8 cellular contexts compared by ENCODE assay signal in the genomic region with DNA sequence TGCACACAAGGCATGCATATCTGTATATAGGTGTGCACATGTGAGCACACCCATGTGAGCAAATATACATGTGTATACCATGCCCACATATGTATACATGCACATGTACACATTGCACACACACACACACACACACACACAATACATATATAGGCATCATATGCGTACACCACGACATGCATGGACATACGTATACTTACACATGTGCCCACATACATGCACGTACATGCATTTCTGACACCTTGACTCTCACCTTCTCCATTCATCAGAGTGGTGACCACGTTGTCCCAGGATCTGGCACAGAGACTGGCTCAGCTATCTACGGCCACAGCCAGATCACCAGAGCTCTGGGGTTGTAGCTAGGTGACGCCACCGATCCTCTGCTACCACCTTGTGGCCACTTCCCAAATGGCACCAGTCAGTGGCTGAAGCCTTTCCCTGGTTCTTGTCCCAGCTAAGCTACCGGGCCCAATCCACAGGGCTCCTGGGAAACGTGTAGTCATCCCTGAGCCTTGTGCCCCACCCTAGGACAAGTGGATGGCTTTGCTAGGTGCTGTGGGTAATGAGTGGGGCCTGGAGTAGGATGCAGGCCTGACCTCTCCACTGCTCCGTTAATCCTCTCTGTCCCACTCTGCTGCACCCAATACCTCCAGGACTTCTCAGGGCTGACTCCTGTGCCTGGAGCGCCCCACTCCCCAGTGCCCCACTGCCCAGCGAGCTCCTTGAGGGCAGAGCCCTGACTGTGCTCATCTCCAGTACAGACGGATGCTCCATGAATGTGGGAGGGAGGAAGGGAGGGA.
DNase-seq lines count a peak whose midpoint lies in the region; ATAC-seq and TF ChIP-seq lines count a peak whose summit lies in the region.

No MANE protein-coding gene starts in this region.

- POLR2A ChIA-PET in HEK293 (lab: Yijun Ruan, JAX), result interaction anchor here (1.9 to 2.1 kb wide), 2 partner anchors 66 to 383 kb away, joined by 5 to 11 read pairs; a partner anchor contains a TSS

- H3K9me3 ChIP-seq in HEK293 (ENCODE audit: control insufficient read depth, insufficient read depth, low read depth, low read length) (no peaks in the 10 kb centered on the region), heart right ventricle (no peaks in the 10 kb centered on the region)

- TF ChIP-seq CTCF in HEK293 (tag by site-specific recombination; IDR thresholded peaks at IDR 0.05), result peak; percentile 85
- TF ChIP-seq CTCF in heart right ventricle (IDR thresholded peaks at IDR 0.05), result peak; percentile 89 to 98 (median 95)

- DNase-seq in GM04503 (ENCODE audit: low read depth) (peak; percentile 27), NCI-H1417 (lab: John Stamatoyannopoulos, UW) (peak; percentile 70 to 87 (median 71)), SW 1271 (lab: John Stamatoyannopoulos, UW) (peak; percentile 51 to 81), heart right ventricle (peak; percentile 87 to 88), renal cortical epithelial cell (ENCODE audit: low read depth) (peak; percentile 70)
- DNase-seq in activated naive CD8-positive, alpha-beta T cell treated with anti-CD3 and anti-CD28 coated beads, Interleukin-2, amount 50 U/mL, for 24 hours, result peak; percentile 87

- H3K4me3 Mint-ChIP-seq in activated naive CD8-positive, alpha-beta T cell treated with anti-CD3 and anti-CD28 coated beads, Interleukin-2, amount 50 U/mL, for 24 hours, result no peak overlapping the region

- H3K36me3 ChIP-seq in HEK293 (ENCODE audit: control insufficient read depth in 2 of 2, insufficient read depth in 1 of 2, low read length in 2 of 2), result no peaks in the 10 kb centered on the region
- no peaks in the 10 kb centered on the region for H3K36me3 ChIP-seq in heart right ventricle

- H3K4me3 ChIP-seq in HEK293 (ENCODE audit: low read depth, low read length), result no peak overlapping the region
- no peak overlapping the region for H3K4me3 ChIP-seq in heart right ventricle

- CTCF ChIA-PET in HEK293 (lab: Yijun Ruan, JAX), result interaction anchor here (0.5 to 15.1 kb wide), 43 partner anchors 7 to 1994 kb away, joined by 3 to 831 read pairs (median 4); a partner anchor contains a TSS

- peaks cover 8% of the 10 kb centered on the region for H3K4me1 Mint-ChIP-seq in activated naive CD8-positive, alpha-beta T cell treated with anti-CD3 and anti-CD28 coated beads, Interleukin-2, amount 50 U/mL, for 24 hours

- intact Hi-C loops in heart right ventricle (cut with DNase I), result loop anchor here (2.0 to 5.0 kb wide), 10 partner anchors 67 to 546 kb away; a partner anchor contains a TSS

- peaks cover 11% of the 10 kb centered on the region for H3K27me3 Mint-ChIP-seq in activated naive CD8-positive, alpha-beta T cell treated with anti-CD3 and anti-CD28 coated beads, Interleukin-2, amount 50 U/mL, for 24 hours

- H3K27me3 ChIP-seq in heart right ventricle, result no peaks in the 10 kb centered on the region

- H3K4me1 ChIP-seq in HEK293 (ENCODE audit: control insufficient read depth, insufficient read depth, low read length), result no peaks in the 10 kb centered on the region
- H3K4me1 ChIP-seq in heart right ventricle, result peaks cover 20 to 53% (median 39%) of the 10 kb centered on the region in 9 donors

- H3K27ac ChIP-seq in HEK293 (ENCODE audit: extremely low read depth, low read depth, low read length), result no peak overlapping the region
- peak overlapping the region in 6 of 10 donors; percentile 13 to 60 (median 41) for H3K27ac ChIP-seq in heart right ventricle

- H3K36me3 Mint-ChIP-seq in activated naive CD8-positive, alpha-beta T cell treated with anti-CD3 and anti-CD28 coated beads, Interleukin-2, amount 50 U/mL, for 24 hours (ENCODE audit: low read depth), result no peaks in the 10 kb centered on the region

- ATAC-seq in activated naive CD8-positive, alpha-beta T cell treated with anti-CD3 and anti-CD28 coated beads, Interleukin-2, amount 50 U/mL, for 24 hours, result peak; percentile 84
- ATAC-seq in heart right ventricle (peak; percentile 69 to 80 (median 75)), HG02970 (IDR thresholded peaks at IDR 0.05; ENCODE audit: low FRiP score, unreplicated experiment) (no peak)

- no peak overlapping the region for H3K27ac Mint-ChIP-seq in activated naive CD8-positive, alpha-beta T cell treated with anti-CD3 and anti-CD28 coated beads, Interleukin-2, amount 50 U/mL, for 24 hours

- no peaks in the 10 kb centered on the region for H3K9me3 Mint-ChIP-seq in activated naive CD8-positive, alpha-beta T cell treated with anti-CD3 and anti-CD28 coated beads, Interleukin-2, amount 50 U/mL, for 24 hours

- 28 to 31% methylated on average over 14 of the region's 14 CpGs for WGBS in heart right ventricle, 2 donors

TF ChIP-seq in HEK293, 187 proteins besides CTCF, POLR2A, EP300 and RAD21:
- TF ChIP-seq SP3 (tag by site-specific recombination; IDR thresholded peaks at IDR 0.05), result no peak
- TF ChIP-seq ZNF2 (tag by site-specific recombination; IDR thresholded peaks at IDR 0.05), result 0 out of 2 replicates have a peak, but pooled peaks have one; percentile 39
- TF ChIP-seq, protein P1, sequence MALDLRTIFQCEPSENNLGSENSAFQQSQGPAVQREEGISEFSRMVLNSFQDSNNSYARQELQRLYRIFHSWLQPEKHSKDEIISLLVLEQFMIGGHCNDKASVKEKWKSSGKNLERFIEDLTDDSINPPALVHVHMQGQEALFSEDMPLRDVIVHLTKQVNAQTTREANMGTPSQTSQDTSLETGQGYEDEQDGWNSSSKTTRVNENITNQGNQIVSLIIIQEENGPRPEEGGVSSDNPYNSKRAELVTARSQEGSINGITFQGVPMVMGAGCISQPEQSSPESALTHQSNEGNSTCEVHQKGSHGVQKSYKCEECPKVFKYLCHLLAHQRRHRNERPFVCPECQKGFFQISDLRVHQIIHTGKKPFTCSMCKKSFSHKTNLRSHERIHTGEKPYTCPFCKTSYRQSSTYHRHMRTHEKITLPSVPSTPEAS (tag by site-specific recombination; IDR thresholded peaks at IDR 0.05), result peak; percentile 81
- TF ChIP-seq, protein P2, sequence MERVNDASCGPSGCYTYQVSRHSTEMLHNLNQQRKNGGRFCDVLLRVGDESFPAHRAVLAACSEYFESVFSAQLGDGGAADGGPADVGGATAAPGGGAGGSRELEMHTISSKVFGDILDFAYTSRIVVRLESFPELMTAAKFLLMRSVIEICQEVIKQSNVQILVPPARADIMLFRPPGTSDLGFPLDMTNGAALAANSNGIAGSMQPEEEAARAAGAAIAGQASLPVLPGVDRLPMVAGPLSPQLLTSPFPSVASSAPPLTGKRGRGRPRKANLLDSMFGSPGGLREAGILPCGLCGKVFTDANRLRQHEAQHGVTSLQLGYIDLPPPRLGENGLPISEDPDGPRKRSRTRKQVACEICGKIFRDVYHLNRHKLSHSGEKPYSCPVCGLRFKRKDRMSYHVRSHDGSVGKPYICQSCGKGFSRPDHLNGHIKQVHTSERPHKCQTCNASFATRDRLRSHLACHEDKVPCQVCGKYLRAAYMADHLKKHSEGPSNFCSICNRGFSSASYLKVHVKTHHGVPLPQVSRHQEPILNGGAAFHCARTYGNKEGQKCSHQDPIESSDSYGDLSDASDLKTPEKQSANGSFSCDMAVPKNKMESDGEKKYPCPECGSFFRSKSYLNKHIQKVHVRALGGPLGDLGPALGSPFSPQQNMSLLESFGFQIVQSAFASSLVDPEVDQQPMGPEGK (tag by site-specific recombination; IDR thresholded peaks at IDR 0.05), result no peak
- TF ChIP-seq ZNF433 (tag by site-specific recombination; IDR thresholded peaks at IDR 0.05; ENCODE audit: low read depth), result no peak
- 0 out of 2 replicates have a peak, but pooled peaks have one; percentile 36 for TF ChIP-seq ZNF501 (tag by site-specific recombination; IDR thresholded peaks at IDR 0.05)
- TF ChIP-seq ZNF654 (tag by site-specific recombination; IDR thresholded peaks at IDR 0.05; ENCODE audit: low read depth), result peak; percentile 89
- no peak for TF ChIP-seq ZNF211 (tag by site-specific recombination; IDR thresholded peaks at IDR 0.05; ENCODE audit: low read depth)
- TF ChIP-seq ZNF10 (tag by site-specific recombination; IDR thresholded peaks at IDR 0.05), result no peak

Comparison
In these comparisons a context has a peak if more than half of its experiments do, and no peak if none do; other contexts are left out.
1. DNase-seq: peak in every context shown above with its lines; median percentile 88 in heart right ventricle; 87 in activated naive CD8-positive, alpha-beta T cell treated with anti-CD3 and anti-CD28 coated beads, Interleukin-2, amount 50 U/mL, for 24 hours; 71 in NCI-H1417; 70 in renal cortical epithelial cell; 66 in SW 1271; 27 in GM04503.